ENCODE assay signal across 13 cellular contexts in genomic region chr14:49960453-49960852, GRCh38.
DNase-seq lines count a peak whose midpoint lies in the region; ATAC-seq and TF ChIP-seq lines count a peak whose summit lies in the region.
"Had no signal": no experiment of that assay in that cellular context is flagged by ENCODE, and none has a peak within 500 bp of the region (broad histone marks: within the 10 kb centered on the region; RNA-seq: fewer than 3 reads in every experiment).

No MANE protein-coding gene starts in this region.

- H3K9me2 ChIP-seq in OCI-LY7 (ENCODE audit: insufficient read depth, low read length) = no peaks in the 10 kb centered on the region

- no peak overlapping the region for H3K18ac ChIP-seq in mesenchymal stem cell (ENCODE audit: low read depth in 1 of 2, low read length in 2 of 2)

- no peak overlapping the region for H2BK15ac ChIP-seq in mesenchymal stem cell (ENCODE audit: low read depth, poor library complexity, severe bottlenecking)

- H3K9me3 ChIP-seq in OCI-LY7 (ENCODE audit: low read length) (no peaks in the 10 kb centered on the region), mesenchymal stem cell (ENCODE audit: control insufficient read depth, low read length) (no peaks in the 10 kb centered on the region)
- H3K9me3 ChIP-seq: HAP-1, testis had no signal

- CTCF ChIA-PET in OCI-LY7 (lab: Charles Lee; ENCODE audit: unreplicated experiment) = interaction anchor here (1.4 kb wide), 1 partner anchor 11 kb away, joined by 3 read pairs; no protein-coding TSS in a partner anchor

- ATAC-seq in GM21529 (IDR thresholded peaks at IDR 0.05; ENCODE audit: unreplicated experiment) (peak; percentile 20), GM18867 (IDR thresholded peaks at IDR 0.05; ENCODE audit: unreplicated experiment) (no peak), GM21786 (IDR thresholded peaks at IDR 0.05; ENCODE audit: unreplicated experiment) (no peak)
- ATAC-seq: activated CD4-positive, CD25-positive, alpha-beta regulatory T cell treated with anti-CD3 and anti-CD28 coated beads, Interleukin-2, amount 50 U/mL, for 24 hours had no signal

- POLR2A ChIA-PET in OCI-LY7 (lab: Charles Lee) = interaction anchor here (0.5 to 6.8 kb wide), 11 partner anchors 10 to 343 kb away, joined by 3 to 78 read pairs (median 6); no protein-coding TSS in a partner anchor

- H2BK120ac ChIP-seq in mesenchymal stem cell (ENCODE audit: low read depth, low read length) = no peak overlapping the region

- 79% methylated on average over 6 of the region's 7 CpGs for WGBS in mesenchymal stem cell

- H4K20me1 ChIP-seq in OCI-LY7 (ENCODE audit: insufficient read depth, low read length) = no peaks in the 10 kb centered on the region

- no peaks in the 10 kb centered on the region for H3K79me2 ChIP-seq in OCI-LY7 (ENCODE audit: insufficient read depth, low read depth, low read length)

- no peak overlapping the region for H4K91ac ChIP-seq in mesenchymal stem cell (ENCODE audit: low read length)

- DNase-seq in DMS53 (lab: John Stamatoyannopoulos, UW) (peak; percentile 78), OCI-LY7 (ENCODE audit: low spot score) (peak; percentile 57), mesenchymal stem cell (no peak), OCI-M2 (lab: John Stamatoyannopoulos, UW; ENCODE audit: unreplicated experiment) (no peak)
- no peak for DNase-seq in stimulated activated CD4-positive, alpha-beta T cell treated with anti-CD3 and anti-CD28 coated beads, Interleukin-4, amount 100 ng/mL, for 24 hours
- DNase-seq: activated gamma-delta T cell, NCI-H1048, testis had no signal

- intact Hi-C loops in OCI-LY7 (cut with micrococcal nuclease; ENCODE audit: unreplicated experiment) = loop anchor here (1.0 to 5.0 kb wide), 7 partner anchors 11 to 102 kb away; partner anchors contain the start of gene ARF6

- H3K4ac ChIP-seq in mesenchymal stem cell (ENCODE audit: low read depth in 1 of 2, low read length in 2 of 2) = no peak overlapping the region

- H4K8ac ChIP-seq in mesenchymal stem cell (ENCODE audit: low read length) = no peak overlapping the region

- H3K9ac ChIP-seq in mesenchymal stem cell (ENCODE audit: low read length) = no peak overlapping the region

- H2BK12ac ChIP-seq in mesenchymal stem cell (ENCODE audit: low read length in 2 of 2) = no peak overlapping the region

- no peaks in the 10 kb centered on the region for H3K36me3 ChIP-seq in OCI-LY7 (ENCODE audit: insufficient read depth, low read length)
- H3K36me3 ChIP-seq in mesenchymal stem cell (ENCODE audit: control insufficient read depth in 1 of 2, insufficient read depth in 2 of 2, low read depth in 1 of 2, low read length in 2 of 2) = no peaks in the 10 kb centered on the region
- H3K36me3 ChIP-seq: HAP-1 had no signal

- no peak for TF ChIP-seq CTCF in OCI-LY7 (conservative IDR thresholded peaks at IDR 0.05; ENCODE audit: low read length)

- peak overlapping the region; percentile 4; the same call in 1 of the 2 replicates for H2AFZ ChIP-seq in OCI-LY7 (ENCODE audit: low read length)
- no peak overlapping the region for H2AFZ ChIP-seq in mesenchymal stem cell (ENCODE audit: low read depth, low read length)

- peak overlapping the region; percentile 54 for H3K4me3 ChIP-seq in OCI-LY7 (ENCODE audit: low read depth, low read length, poor library complexity, severe bottlenecking)
- H3K4me3 ChIP-seq in mesenchymal stem cell (ENCODE audit: insufficient read depth in 1 of 2, low read depth in 1 of 2, low read length in 2 of 2) = no peak overlapping the region
- H3K4me3 ChIP-seq: HAP-1, testis had no signal

- H3K14ac ChIP-seq in mesenchymal stem cell (ENCODE audit: low read length in 2 of 2) = no peak overlapping the region

- no peaks in the 10 kb centered on the region for H3K27me3 ChIP-seq in mesenchymal stem cell (ENCODE audit: control insufficient read depth in 1 of 2, insufficient read depth in 1 of 2, low read length in 2 of 2)
- H3K27me3 ChIP-seq: testis had no signal

- peak overlapping the region; percentile 20 for H2AK5ac ChIP-seq in mesenchymal stem cell (ENCODE audit: low read length, severe bottlenecking)

- BruUV-seq in OCI-LY7 (replicated peaks; lab: Mats Ljungman, UMichigan) = no TSS peak

- no peak overlapping the region for H2BK5ac ChIP-seq in mesenchymal stem cell (ENCODE audit: low read depth, low read length, poor library complexity, severe bottlenecking)

- no peak overlapping the region for H3K23ac ChIP-seq in mesenchymal stem cell (ENCODE audit: low read length in 2 of 2)

- H3K27ac ChIP-seq in OCI-LY7 (ENCODE audit: low read depth, low read length, poor library complexity, severe bottlenecking) (peak overlapping the region; percentile 95), mesenchymal stem cell (ENCODE audit: low read length, poor library complexity, severe bottlenecking) (peak overlapping the region; percentile 73)
- H3K27ac ChIP-seq: testis had no signal

- H3K4me2 ChIP-seq in OCI-LY7 (ENCODE audit: low read length) (peak overlapping the region; percentile 69), mesenchymal stem cell (ENCODE audit: low read length, poor library complexity, severe bottlenecking) (no peak overlapping the region)

- H3K4me1 ChIP-seq in OCI-LY7 (ENCODE audit: insufficient read depth, low read length, poor library complexity, severe bottlenecking) (peaks cover 86% of the 10 kb centered on the region), mesenchymal stem cell (ENCODE audit: control insufficient read depth, insufficient read depth, low read depth, low read length) (peaks cover 8% of the 10 kb centered on the region)
- H3K4me1 ChIP-seq: HAP-1, testis had no signal

- no peaks in the 10 kb centered on the region for H3K79me1 ChIP-seq in mesenchymal stem cell (replicated peaks; ENCODE audit: low read length, poor library complexity, severe bottlenecking)

Comparison
In these comparisons a context has a peak if more than half of its experiments do, and no peak if none do; other contexts are left out.
1. DNase-seq: peak in DMS53 (single experiment) and OCI-LY7 (single experiment); none in mesenchymal stem cell (single experiment), OCI-M2 (single experiment) and stimulated activated CD4-positive, alpha-beta T cell treated with anti-CD3 and anti-CD28 coated beads, Interleukin-4, amount 100 ng/mL, for 24 hours (single experiment).